ENCODE assay signal across 9 cellular contexts in the genomic region with DNA sequence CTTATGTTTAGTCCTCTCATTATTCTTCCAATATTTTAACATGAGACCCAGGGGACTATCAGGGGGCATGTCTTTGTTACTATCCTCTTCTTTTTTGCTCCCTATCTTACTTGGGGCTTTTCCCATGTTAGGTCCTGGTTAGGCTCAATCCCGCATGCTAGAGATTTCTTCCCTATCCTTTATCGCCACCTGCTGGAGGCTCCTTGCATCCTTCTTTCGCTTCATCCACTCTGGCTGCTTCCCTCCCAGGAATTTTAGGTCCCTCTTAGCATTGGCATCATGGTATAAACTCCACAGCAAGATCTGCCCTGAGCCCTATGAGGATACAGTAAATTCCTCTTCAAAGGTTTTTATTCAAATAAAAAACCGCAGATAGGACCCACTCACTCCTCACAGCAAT. TPM values are rescaled to one million over a fixed set of nuclear protein-coding genes. Genes with fewer than 3 reads are reported as not detected.
A peak's percentile ranks its signal among the peaks of the same experiment; 100 is the strongest.
DNase-seq lines count a peak whose midpoint lies in the region; ATAC-seq and TF ChIP-seq lines count a peak whose summit lies in the region.
"Not testable (repeated sequence)": the region's sequence is repeated elsewhere in the genome, so short reads cannot be mapped to it uniquely, and the experiment has no call there.
"Had no signal": no experiment of that assay in that cellular context is flagged by ENCODE, and none has a peak within 500 bp of the region (broad histone marks: within the 10 kb centered on the region; RNA-seq: fewer than 3 reads in every experiment).

No MANE protein-coding gene starts in this region.

- peak; percentile 66 for TF ChIP-seq CTCF in AG09309 (IDR thresholded peaks at IDR 0.05; ENCODE audit: control insufficient read depth, insufficient read depth, low read depth, low read length, missing control alignments)
- peak; percentile 51 for TF ChIP-seq CTCF in GM12875 (IDR thresholded peaks at IDR 0.05; ENCODE audit: borderline replicate concordance, insufficient read depth, low read depth, low read length)
- TF ChIP-seq CTCF in fibroblast of mammary gland (conservative IDR thresholded peaks at IDR 0.05; ENCODE audit: control insufficient read depth, insufficient read depth, low read depth, low read length): peak; percentile 53
- peak; percentile 63 to 68 (median 64) for TF ChIP-seq CTCF in right lobe of liver (IDR thresholded peaks at IDR 0.05)
- peak; percentile 63 for TF ChIP-seq CTCF in smooth muscle cell (IDR thresholded peaks at IDR 0.05; ENCODE audit: borderline replicate concordance, insufficient read depth, poor library complexity, severe bottlenecking)

- H3K36me3 ChIP-seq in right lobe of liver; smooth muscle cell (ENCODE audit: low read depth): not testable (repeated sequence)

- H3K4me2 ChIP-seq in smooth muscle cell: not testable (repeated sequence)

- not testable (repeated sequence) for H3K4me3 ChIP-seq in AG09309 (ENCODE audit: control insufficient read depth, low read depth, low read length); GM12875 (ENCODE audit: low read depth, low read length); fibroblast of mammary gland (ENCODE audit: control insufficient read depth, low read depth, low read length); right lobe of liver; smooth muscle cell

- not testable (repeated sequence) for H3K4me3 Mint-ChIP-seq in activated naive CD4-positive, alpha-beta T cell treated with anti-CD3 and anti-CD28 coated beads, Interleukin-2, amount 10 ng/mL, durations not matched to agents 7 days and 5 days

- WGBS in right lobe of liver (ENCODE audit: insufficient coverage, low coverage, low lambda C conversion rate, missing lambda C conversion rate): 0% methylated on average over 4 of the region's 4 CpGs
- WGBS in smooth muscle cell (ENCODE audit: low lambda C conversion rate): 3% methylated on average over 4 of the region's 4 CpGs

- not testable (repeated sequence) for H3K27me3 Mint-ChIP-seq in activated naive CD4-positive, alpha-beta T cell treated with anti-CD3 and anti-CD28 coated beads, Interleukin-2, amount 10 ng/mL, durations not matched to agents 7 days and 5 days

- H4K20me1 ChIP-seq in smooth muscle cell (ENCODE audit: low read depth): not testable (repeated sequence)

- H3K27ac Mint-ChIP-seq in activated naive CD4-positive, alpha-beta T cell treated with anti-CD3 and anti-CD28 coated beads, Interleukin-2, amount 10 ng/mL, durations not matched to agents 7 days and 5 days: not testable (repeated sequence)

- intact Hi-C loops in right lobe of liver (cut with DNase I): not testable (repeated sequence)

- not testable (repeated sequence) for H3K9ac ChIP-seq in smooth muscle cell (ENCODE audit: low read depth)

- H3K4me1 ChIP-seq in right lobe of liver; smooth muscle cell (ENCODE audit: low read depth): not testable (repeated sequence)

- H3K79me2 ChIP-seq in smooth muscle cell (ENCODE audit: low read depth): not testable (repeated sequence)

- not testable (repeated sequence) for H3K4me1 Mint-ChIP-seq in activated naive CD4-positive, alpha-beta T cell treated with anti-CD3 and anti-CD28 coated beads, Interleukin-2, amount 10 ng/mL, durations not matched to agents 7 days and 5 days

- H3K9me3 ChIP-seq in right lobe of liver; smooth muscle cell (replicated peaks; ENCODE audit: low read depth): not testable (repeated sequence)

- H3K9me3 Mint-ChIP-seq in activated naive CD4-positive, alpha-beta T cell treated with anti-CD3 and anti-CD28 coated beads, Interleukin-2, amount 10 ng/mL, durations not matched to agents 7 days and 5 days: not testable (repeated sequence)

- H3K27ac ChIP-seq in right lobe of liver; smooth muscle cell (ENCODE audit: low read depth): not testable (repeated sequence)

- not testable (repeated sequence) for ATAC-seq in right lobe of liver

- DNase-seq in AG09309 (ENCODE audit: low read depth): peak; percentile 4
- DNase-seq in NCI-H128 (lab: John Stamatoyannopoulos, UW; ENCODE audit: unreplicated experiment): peak; percentile 15
- DNase-seq in RKO (ENCODE audit: low spot score): peak; percentile 47
- peak; percentile 44 for DNase-seq in activated naive CD4-positive, alpha-beta T cell treated with anti-CD3 and anti-CD28 coated beads, Interleukin-2, amount 10 ng/mL, durations not matched to agents 7 days and 5 days
- peak; percentile 51 for DNase-seq in fibroblast of mammary gland (ENCODE audit: low read depth)
- DNase-seq in right lobe of liver: peak in 2 of 3 donors; percentile 30 to 56
- DNase-seq in smooth muscle cell (lab: John Stamatoyannopoulos, UW; ENCODE audit: unreplicated experiment): peak; percentile 1

- not testable (repeated sequence) for H3K36me3 Mint-ChIP-seq in activated naive CD4-positive, alpha-beta T cell treated with anti-CD3 and anti-CD28 coated beads, Interleukin-2, amount 10 ng/mL, durations not matched to agents 7 days and 5 days

- TF ChIP-seq POLR2A in right lobe of liver (IDR thresholded peaks at IDR 0.05): not testable (repeated sequence)

- not testable (repeated sequence) for H3K27me3 ChIP-seq in right lobe of liver; smooth muscle cell (ENCODE audit: low read depth)

- CTCF ChIA-PET in activated naive CD4-positive, alpha-beta T cell treated with anti-CD3 and anti-CD28 coated beads, Interleukin-2, amount 10 ng/mL, durations not matched to agents 7 days and 5 days (lab: Charles Lee): not testable (repeated sequence)

- not testable (repeated sequence) for H2AFZ ChIP-seq in smooth muscle cell (ENCODE audit: low read depth)

- H3F3A ChIP-seq in smooth muscle cell (ENCODE audit: low read depth): not testable (repeated sequence)

RNA-seq across cellular contexts. Expression of a gene that starts 15.0 kb away (rescaled TPM):
- total RNA-seq in right lobe of liver: not detected
- not detected in 2 replicates for total RNA-seq in smooth muscle cell
- not detected in 2 replicates for polyA plus RNA-seq in smooth muscle cell
- total RNA-seq: CD8-positive, alpha-beta T cell had no signal

Comparison
In these comparisons a context has a peak if more than half of its experiments do, and no peak if none do; other contexts are left out.
1. DNase-seq: peak in every context shown above with its lines; median percentile 51 in fibroblast of mammary gland; 47 in RKO; 44 in activated naive CD4-positive, alpha-beta T cell treated with anti-CD3 and anti-CD28 coated beads, Interleukin-2, amount 10 ng/mL, durations not matched to agents 7 days and 5 days; 43 in right lobe of liver; 15 in NCI-H128; 4 in AG09309; 1 in smooth muscle cell.